Comparison of ENCODE assay signal across 1 cellular context in genomic region chr1:201520046-201520575, GRCh38. TPM values are rescaled to one million over a fixed set of nuclear protein-coding genes. Genes with fewer than 3 reads are reported as not detected.
"Had no signal": no experiment of that assay in that cellular context is flagged by ENCODE, and none has a peak within 500 bp of the region (broad histone marks: within the 10 kb centered on the region; RNA-seq: fewer than 3 reads in every experiment).

No MANE protein-coding gene starts in this region.

RNA-seq across cellular contexts. Expression of gene PHLDA3, which starts 51.1 kb away (rescaled TPM):
- polyA plus RNA-seq: naive thymus-derived CD8-positive, alpha-beta T cell had no signal
